ENCODE assay signal across 23 cellular contexts in the genomic region with DNA sequence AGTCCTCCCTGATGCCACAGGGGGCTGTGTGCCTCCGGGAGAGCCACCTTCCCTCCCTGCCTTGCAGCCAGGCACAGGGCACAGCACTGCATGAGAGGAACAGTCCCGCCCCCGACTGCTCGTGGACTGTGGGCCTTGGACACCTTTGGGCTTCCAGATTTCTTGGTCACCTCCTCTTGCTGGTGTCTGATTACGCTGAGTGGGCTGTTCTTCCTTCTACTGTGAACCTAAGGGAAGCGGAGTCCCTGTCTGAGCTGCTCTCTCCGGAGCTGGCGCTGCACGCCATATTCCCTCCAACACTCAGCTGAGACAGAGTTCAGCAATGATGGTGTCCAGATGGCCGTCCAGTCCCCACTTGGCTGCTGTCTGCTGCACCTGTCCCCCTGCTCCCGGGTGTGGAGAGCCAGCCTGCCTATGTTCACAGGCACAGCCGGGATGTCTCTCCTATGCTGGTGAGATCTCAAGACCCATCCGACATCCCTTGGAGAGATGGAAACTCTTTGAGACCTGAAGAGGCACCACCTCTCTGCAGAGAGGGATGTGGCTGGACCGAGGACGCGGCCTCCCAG.
"Had no signal": no experiment of that assay in that cellular context is flagged by ENCODE, and none has a peak within 500 bp of the region (broad histone marks: within the 10 kb centered on the region; RNA-seq: fewer than 3 reads in every experiment).

No MANE protein-coding gene starts in this region.

- H3K36me3 ChIP-seq: thoracic aorta had no signal

- H3K27me3 ChIP-seq: sigmoid colon had no signal

- H3K4me3 Mint-ChIP-seq: activated naive CD8-positive, alpha-beta T cell treated with anti-CD3 and anti-CD28 coated beads for 36 hours; activated T-cell treated with anti-CD3 and anti-CD28 coated beads, Interleukin-2, amount 50 U/mL, for 24 hours; activated T-helper 17 cell treated with anti-CD3 and anti-CD28 coated beads, Interleukin-2, amount 50 U/mL, for 72 hours; dendritic cell treated with granulocyte-macrophage colony-stimulating factor and Interleukin-4, amounts not matched to agents 40 ng/mL and 50 ng/mL, for 4 days; T-cell; type B pancreatic cell had no signal

- H3K4me2 ChIP-seq: smooth muscle cell had no signal

- ATAC-seq: activated T-helper 17 cell treated with anti-CD3 and anti-CD28 coated beads, Interleukin-2, amount 50 U/mL, for 72 hours; left lobe of liver; T-cell had no signal

- H3K9me3 Mint-ChIP-seq: activated naive CD8-positive, alpha-beta T cell treated with anti-CD3 and anti-CD28 coated beads for 36 hours; activated T-cell treated with anti-CD3 and anti-CD28 coated beads, Interleukin-2, amount 50 U/mL, for 24 hours; activated T-helper 17 cell treated with anti-CD3 and anti-CD28 coated beads, Interleukin-2, amount 50 U/mL, for 72 hours; dendritic cell treated with granulocyte-macrophage colony-stimulating factor and Interleukin-4, amounts not matched to agents 40 ng/mL and 50 ng/mL, for 4 days; T-cell; type B pancreatic cell had no signal

- H3K27ac Mint-ChIP-seq: activated naive CD8-positive, alpha-beta T cell treated with anti-CD3 and anti-CD28 coated beads for 36 hours; activated T-cell treated with anti-CD3 and anti-CD28 coated beads, Interleukin-2, amount 50 U/mL, for 24 hours; activated T-helper 17 cell treated with anti-CD3 and anti-CD28 coated beads, Interleukin-2, amount 50 U/mL, for 72 hours; dendritic cell treated with granulocyte-macrophage colony-stimulating factor and Interleukin-4, amounts not matched to agents 40 ng/mL and 50 ng/mL, for 4 days; naive B cell; T-cell; type B pancreatic cell had no signal

- H3K4me1 ChIP-seq: sigmoid colon had no signal

- H3K9me3 ChIP-seq: sigmoid colon, thoracic aorta had no signal

- H3K27ac ChIP-seq: sigmoid colon, thoracic aorta had no signal

- H3K4me3 ChIP-seq: lung, sigmoid colon, smooth muscle cell, thoracic aorta had no signal

- H3K4me1 Mint-ChIP-seq: activated naive CD8-positive, alpha-beta T cell treated with anti-CD3 and anti-CD28 coated beads for 36 hours; activated T-helper 17 cell treated with anti-CD3 and anti-CD28 coated beads, Interleukin-2, amount 50 U/mL, for 72 hours; T-cell had no signal

- DNase-seq: activated CD4-positive, alpha-beta T cell treated with anti-CD3 and anti-CD28 coated beads for 1 hour; activated CD4-positive, alpha-beta T cell treated with anti-CD3 and anti-CD28 coated beads, Interleukin-2, amount 50 U/mL, for 4 hours; activated CD8-positive, alpha-beta memory T cell treated with anti-CD3 and anti-CD28 coated beads for 24 hours; activated CD8-positive, alpha-beta memory T cell treated with anti-CD3 and anti-CD28 coated beads, Interleukin-2, amount 50 U/mL, for 4 hours; activated naive CD4-positive, alpha-beta T cell treated with Interleukin-2 at 50 U/mL for 16 hours; activated naive CD8-positive, alpha-beta T cell treated with anti-CD3 and anti-CD28 coated beads for 36 hours; activated T-cell treated with anti-CD3 and anti-CD28 coated beads, Interleukin-2, amount 50 U/mL, for 24 hours; effector CD4-positive, alpha-beta T cell; kidney; naive B cell; occipital lobe; sigmoid colon; stimulated activated CD4-positive, alpha-beta T cell treated with anti-CD3 and anti-CD28 coated beads, Interleukin-15, amount 100 ng/mL, for 24 hours; stimulated activated CD4-positive, alpha-beta T cell treated with anti-CD3 and anti-CD28 coated beads, Interleukin-2, amount 100 ng/mL, for 48 hours; stimulated activated naive CD4-positive, alpha-beta T cell; T-cell had no signal
